In the genomic region with DNA sequence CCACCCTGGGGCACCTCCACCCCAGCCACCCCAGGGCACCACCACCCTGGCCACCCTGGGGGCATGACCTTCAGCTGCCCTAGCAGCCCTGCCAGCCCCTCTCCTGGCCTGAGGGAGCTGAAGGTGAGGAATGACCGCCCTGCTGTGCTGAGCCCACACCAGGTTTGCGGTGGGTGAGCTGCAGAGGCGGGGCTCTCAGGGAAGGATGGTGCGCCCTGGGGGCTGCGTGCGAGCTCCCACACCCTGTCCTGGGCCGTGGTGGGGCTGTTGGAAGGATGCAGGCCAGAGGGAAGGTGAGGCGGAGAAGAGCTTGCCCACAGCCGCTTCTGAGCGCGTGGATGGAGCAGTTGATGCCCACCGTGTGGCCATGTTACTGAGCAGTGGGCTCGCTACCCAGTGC, we compare ENCODE assay signal across 35 cellular contexts. TPM values are rescaled to one million over a fixed set of nuclear protein-coding genes. Genes with fewer than 3 reads are reported as not detected.
"Had no signal": no experiment of that assay in that cellular context is flagged by ENCODE, and none has a peak within 500 bp of the region (broad histone marks: within the 10 kb centered on the region; RNA-seq: fewer than 3 reads in every experiment).

No MANE protein-coding gene starts in this region.

- H3K9me3 ChIP-seq: adrenal gland, body of pancreas, Peyer's patch, SJCRH30 had no signal

- H3K27me3 Mint-ChIP-seq: activated CD4-positive, alpha-beta T cell treated with anti-CD3 and anti-CD28 coated beads for 36 hours; activated CD4-positive, alpha-beta T cell treated with anti-CD3 and anti-CD28 coated beads, Interleukin-2, amount 10 ng/mL, durations not matched to agents 7 days and 5 days had no signal

- H3K4me3 Mint-ChIP-seq: activated CD4-positive, alpha-beta T cell treated with anti-CD3 and anti-CD28 coated beads for 36 hours; activated CD4-positive, alpha-beta T cell treated with anti-CD3 and anti-CD28 coated beads, Interleukin-2, amount 10 ng/mL, durations not matched to agents 7 days and 5 days; activated naive CD4-positive, alpha-beta T cell treated with anti-CD3 and anti-CD28 coated beads for 36 hours; activated T-cell treated with anti-CD3 and anti-CD28 coated beads, Interleukin-2, amount 50 U/mL, for 4 hours; activated T-helper 1 cell treated with anti-CD3 and anti-CD28 coated beads, Interleukin-12 subunit alpha, Interleukin-12 subunit beta, Interleukin-2, Interleukin-4 antibody, amounts not matched to agents 30 ng/mL and 10 ng/mL and 1 ng/mL, durations not matched to agents 14 hours and 24 hours and 36 hours; WTC11 had no signal

- DNase-seq: activated CD4-positive, alpha-beta T cell treated with anti-CD3 and anti-CD28 coated beads for 36 hours; activated CD4-positive, alpha-beta T cell treated with anti-CD3 and anti-CD28 coated beads, Interleukin-2, amount 10 ng/mL, durations not matched to agents 7 days and 5 days; activated CD4-positive, alpha-beta T cell treated with anti-CD3 and anti-CD28 coated beads, Interleukin-2, amount 50 U/mL, for 48 hours; activated CD8-positive, alpha-beta memory T cell treated with anti-CD3 and anti-CD28 coated beads, Interleukin-2, amount 50 U/mL, for 4 hours; activated gamma-delta T cell treated with Interleukin-2 at 50 U/mL for 16 hours; activated naive CD4-positive, alpha-beta T cell treated with anti-CD3 and anti-CD28 coated beads for 36 hours; activated T-cell treated with anti-CD3 and anti-CD28 coated beads for 4 hours; activated T-cell treated with anti-CD3 and anti-CD28 coated beads, Interleukin-2, amount 50 U/mL, for 4 hours; adrenal gland; caudate nucleus; NCI-H1092 treated with DMSO at 0.1 percent for 48 hours; NCI-H146; NCI-H2171; NCI-H510A; NCI-H526; NCI-H748 treated with DMSO at 0.1 percent for 48 hours; NK-92 treated with Interleukin-12 subunit alpha and Interleukin-12 subunit beta, amount 100 ng/mL, for 24 hours; PC-3; RPMI8226; SHP77; SJCRH30; T1000 had no signal

- H3K4me1 ChIP-seq: Peyer's patch, SJCRH30 had no signal

- H3K4me1 Mint-ChIP-seq: activated CD4-positive, alpha-beta T cell treated with anti-CD3 and anti-CD28 coated beads for 36 hours; activated CD4-positive, alpha-beta T cell treated with anti-CD3 and anti-CD28 coated beads, Interleukin-2, amount 10 ng/mL, durations not matched to agents 7 days and 5 days had no signal

- H3K36me3 ChIP-seq: SJCRH30 had no signal

- H3K9ac ChIP-seq: KMS-11 had no signal

- H3K4me3 ChIP-seq: adrenal gland, body of pancreas, Peyer's patch, SJCRH30, SK-N-MC had no signal

- H3K27ac ChIP-seq: adrenal gland, KMS-11, SJCRH30, SK-N-MC had no signal

- H3K27me3 ChIP-seq: adrenal gland, body of pancreas, Peyer's patch, SJCRH30 had no signal

- ATAC-seq: activated CD4-positive, alpha-beta T cell treated with anti-CD3 and anti-CD28 coated beads for 36 hours; activated CD4-positive, CD25-positive, alpha-beta regulatory T cell treated with anti-CD3 and anti-CD28 coated beads, Interleukin-2, amount 50 U/mL, for 24 hours; activated naive CD4-positive, alpha-beta T cell treated with anti-CD3 and anti-CD28 coated beads, Interleukin-2, amount 50 U/mL, for 72 hours; activated T-cell treated with anti-CD3 and anti-CD28 coated beads, Interleukin-2, amount 50 U/mL, for 4 hours; PC-3; WTC11 had no signal

- H3K9me3 Mint-ChIP-seq: activated CD4-positive, alpha-beta T cell treated with anti-CD3 and anti-CD28 coated beads, Interleukin-2, amount 10 ng/mL, durations not matched to agents 7 days and 5 days; activated naive CD4-positive, alpha-beta T cell treated with anti-CD3 and anti-CD28 coated beads for 36 hours; activated naive CD4-positive, alpha-beta T cell treated with anti-CD3 and anti-CD28 coated beads, Interleukin-2, amount 50 U/mL, for 72 hours; activated T-cell treated with anti-CD3 and anti-CD28 coated beads, Interleukin-2, amount 50 U/mL, for 4 hours; activated T-helper 1 cell treated with anti-CD3 and anti-CD28 coated beads, Interleukin-12 subunit alpha, Interleukin-12 subunit beta, Interleukin-2, Interleukin-4 antibody, amounts not matched to agents 30 ng/mL and 10 ng/mL and 1 ng/mL, durations not matched to agents 14 hours and 24 hours and 36 hours; WTC11 had no signal

- H3K27ac Mint-ChIP-seq: activated CD4-positive, alpha-beta T cell treated with anti-CD3 and anti-CD28 coated beads for 36 hours; activated CD4-positive, alpha-beta T cell treated with anti-CD3 and anti-CD28 coated beads, Interleukin-2, amount 10 ng/mL, durations not matched to agents 7 days and 5 days; activated naive CD4-positive, alpha-beta T cell treated with anti-CD3 and anti-CD28 coated beads for 36 hours; activated naive CD4-positive, alpha-beta T cell treated with anti-CD3 and anti-CD28 coated beads, Interleukin-2, amount 50 U/mL, for 72 hours; activated T-helper 1 cell treated with anti-CD3 and anti-CD28 coated beads, Interleukin-12 subunit alpha, Interleukin-12 subunit beta, Interleukin-2, Interleukin-4 antibody, amounts not matched to agents 30 ng/mL and 10 ng/mL and 1 ng/mL, durations not matched to agents 14 hours and 24 hours and 36 hours; WTC11 had no signal

- H3K4me2 ChIP-seq: KMS-11 had no signal

- FAIRE-seq: astrocyte, bronchial epithelial cell had no signal

RNA-seq across cellular contexts. Expression of gene NKX1-1, which starts 41.5 kb away (rescaled TPM):
- total RNA-seq: activated CD4-positive, alpha-beta T cell treated with anti-CD3 and anti-CD28 coated beads for 36 hours; activated CD4-positive, alpha-beta T cell treated with anti-CD3 and anti-CD28 coated beads, Interleukin-2, amount 10 ng/mL, durations not matched to agents 7 days and 5 days; activated naive CD4-positive, alpha-beta T cell treated with anti-CD3 and anti-CD28 coated beads for 36 hours; activated naive CD4-positive, alpha-beta T cell treated with anti-CD3 and anti-CD28 coated beads, Interleukin-2, amount 50 U/mL, for 72 hours; activated T-cell treated with anti-CD3 and anti-CD28 coated beads, Interleukin-2, amount 50 U/mL, for 4 hours; activated T-helper 1 cell treated with anti-CD3 and anti-CD28 coated beads, Interleukin-12 subunit alpha, Interleukin-12 subunit beta, Interleukin-2, Interleukin-4 antibody, amounts not matched to agents 30 ng/mL and 10 ng/mL and 1 ng/mL, durations not matched to agents 14 hours and 24 hours and 36 hours; adrenal gland; astrocyte; body of pancreas; bronchial epithelial cell; M059J; PC-3; Peyer's patch; SJCRH30; T-helper 1 cell treated with Interleukin-12 subunit alpha and Interleukin-12 subunit beta and Interleukin-4 antibody, amounts not matched to agents 30 ng/mL and 1 ng/mL, for 36 hours; T-helper 2 cell treated with Interferon-gamma antibody and Interleukin-4, amounts not matched to agents 100 ng/mL and 5 ng/mL, for 36 hours; WTC11 had no signal
- polyA plus RNA-seq: adrenal gland had no signal
